9 cellular contexts compared by ENCODE assay signal in genomic region chr7:128937271-128937646, GRCh38. TPM values are rescaled to one million over a fixed set of nuclear protein-coding genes. Genes with fewer than 3 reads are reported as not detected.
A peak's percentile ranks its signal among the peaks of the same experiment; 100 is the strongest.
DNase-seq lines count a peak whose midpoint lies in the region; ATAC-seq and TF ChIP-seq lines count a peak whose summit lies in the region.
"Had no signal": no experiment of that assay in that cellular context is flagged by ENCODE, and none has a peak within 500 bp of the region (broad histone marks: within the 10 kb centered on the region; RNA-seq: fewer than 3 reads in every experiment).

No MANE protein-coding gene starts in this region.

- intact Hi-C loops in CD14-positive monocyte (cut with micrococcal nuclease) (no loop called here), mammary epithelial cell (cut with micrococcal nuclease) (no loop called here), natural killer cell (cut with micrococcal nuclease) (no loop called here)

- no peaks in the 10 kb centered on the region for H3K36me3 ChIP-seq in mammary epithelial cell (ENCODE audit: insufficient read depth, low read length)

- no peaks in the 10 kb centered on the region for H3K9me3 ChIP-seq in mammary epithelial cell (replicated peaks; ENCODE audit: insufficient read depth, low read length)

- ATAC-seq in HG02571 (IDR thresholded peaks at IDR 0.05; ENCODE audit: unreplicated experiment) (peak; percentile 4), natural killer cell (no peak), HG02840 (IDR thresholded peaks at IDR 0.05; ENCODE audit: low FRiP score, unreplicated experiment) (no peak)

- no peak overlapping the region for H3K9ac ChIP-seq in mammary epithelial cell (ENCODE audit: insufficient read depth, low read length)

- TF ChIP-seq CTCF in CD14-positive monocyte (IDR thresholded peaks at IDR 0.05) (no peak), mammary epithelial cell (conservative IDR thresholded peaks at IDR 0.05 in 1 of 2, IDR thresholded peaks at IDR 0.05 in 1 of 2; ENCODE audit: extremely low read depth in 1 of 2, insufficient read depth in 1 of 2, low read depth in 1 of 2, low read length in 2 of 2) (no peak), natural killer cell (IDR thresholded peaks at IDR 0.05) (no peak)

- WGBS in mammary epithelial cell (ENCODE audit: low coverage, missing lambda C conversion rate), result 76% methylated on average over 12 of the region's 17 CpGs

- BruUV-seq in mammary epithelial cell (replicated peaks; lab: Mats Ljungman, UMichigan), result no TSS peak

- peak overlapping the region; percentile 90 for H2AFZ ChIP-seq in mammary epithelial cell (ENCODE audit: low read depth, low read length)

- H3K4me1 Mint-ChIP-seq in CD14-positive monocyte, result peaks cover 81% of the 10 kb centered on the region
- H3K4me1 Mint-ChIP-seq in natural killer cell, result peaks cover 45 to 49% of the 10 kb centered on the region in 2 donors

- H3K4me2 ChIP-seq in mammary epithelial cell (ENCODE audit: insufficient read depth, low read depth, low read length), result peak overlapping the region; percentile 99

- in situ Hi-C loops in mammary epithelial cell (cut with MboI; ENCODE audit: low sequenced_read_pairs in 2 of 2), result no loop called here

- H3K4me3 Mint-ChIP-seq in CD14-positive monocyte (peak overlapping the region; percentile 82 to 99), natural killer cell (peak overlapping the region; percentile 84)

- no peaks in the 10 kb centered on the region for H3K79me2 ChIP-seq in mammary epithelial cell (ENCODE audit: insufficient read depth, low read length)

- DNase-seq in CD14-positive monocyte (ENCODE audit: low spot score) (no peak), mammary epithelial cell (no peak), natural killer cell (no peak), amniotic stem cell (lab: John Stamatoyannopoulos, UW) (no peak), putamen (ENCODE audit: low spot score) (no peak), NCI-H2227 treated with DMSO at 0.1 percent for 48 hours (lab: John Stamatoyannopoulos, UW) (no peak)
- DNase-seq: NCI-H524 treated with DMSO at 0.1 percent for 48 hours had no signal

- H3K27me3 Mint-ChIP-seq in CD14-positive monocyte (ENCODE audit: low read depth in 3 of 3), result peaks cover 0 to 1% (median 0%) of the 10 kb centered on the region in 3 donors
- H3K27me3 Mint-ChIP-seq in natural killer cell (ENCODE audit: low read depth in 2 of 2), result peaks cover 0 to 11% of the 10 kb centered on the region in 2 donors

- no peak overlapping the region for H3K27ac ChIP-seq in mammary epithelial cell (ENCODE audit: insufficient read depth, low read depth, low read length)

- H3K36me3 Mint-ChIP-seq in CD14-positive monocyte, result peaks cover 6 to 9% of the 10 kb centered on the region in 2 donors
- no peaks in the 10 kb centered on the region for H3K36me3 Mint-ChIP-seq in natural killer cell

- H3K4me3 ChIP-seq in mammary epithelial cell (replicated peaks in 1 of 3; ENCODE audit: insufficient read depth in 1 of 3, low read depth in 2 of 3, low read length in 3 of 3), result peak overlapping the region in 2 of 3 experiments; percentile 60 to 68

- CTCF ChIA-PET in mammary epithelial cell (lab: Charles Lee; ENCODE audit: low non-redundant PET), result no interaction called here

- dilution Hi-C loops in mammary epithelial cell (cut with HindIII; ENCODE audit: low sequenced_read_pairs), result loop anchor here (10.0 kb wide), 1 partner anchor 148 kb away; no protein-coding TSS in a partner anchor

- peak overlapping the region; percentile 77 to 94 (median 87) for H3K27ac Mint-ChIP-seq in CD14-positive monocyte
- H3K27ac Mint-ChIP-seq in natural killer cell, result peak overlapping the region; percentile 5 to 44

- peaks cover 12% of the 10 kb centered on the region for H3K4me1 ChIP-seq in mammary epithelial cell (ENCODE audit: insufficient read depth, low read length)

- no peaks in the 10 kb centered on the region for H4K20me1 ChIP-seq in mammary epithelial cell (ENCODE audit: insufficient read depth, low read length)

- H3K9me3 Mint-ChIP-seq in CD14-positive monocyte (no peaks in the 10 kb centered on the region), natural killer cell (no peaks in the 10 kb centered on the region)

- no peaks in the 10 kb centered on the region for H3K27me3 ChIP-seq in mammary epithelial cell (ENCODE audit: insufficient read depth, low read length)

RNA-seq across cellular contexts. Expression of gene IRF5, which starts 0.5 kb away (rescaled TPM):
- 100 to 1,000 TPM; 130 to 170 TPM for polyA plus RNA-seq in CD14-positive monocyte
- total RNA-seq in mammary epithelial cell, result 10 to 100 TPM; 10.9 to 12.7 TPM
- polyA plus RNA-seq in mammary epithelial cell, result 2.8 TPM
- 4.5 TPM for polyA minus RNA-seq in mammary epithelial cell
- 10 to 100 TPM; 13.0 to 20.2 (median 19.5) TPM for total RNA-seq in natural killer cell

RNA-seq across cellular contexts. Expression of gene KCP, which starts 26.8 kb away (rescaled TPM):
- under 1 TPM in 1 of 2 donors, not detected in 1; 0.11 TPM for polyA plus RNA-seq in CD14-positive monocyte
- under 1 TPM in 1 of 2 donors, not detected in 1; 0.50 TPM for total RNA-seq in mammary epithelial cell
- polyA plus RNA-seq in mammary epithelial cell, result 0.20 TPM
- not detected for polyA minus RNA-seq in mammary epithelial cell
- total RNA-seq in natural killer cell, result under 1 TPM in 2 of 3 donors, not detected in 1; 0.49 to 0.95 TPM
